In the genomic region with DNA sequence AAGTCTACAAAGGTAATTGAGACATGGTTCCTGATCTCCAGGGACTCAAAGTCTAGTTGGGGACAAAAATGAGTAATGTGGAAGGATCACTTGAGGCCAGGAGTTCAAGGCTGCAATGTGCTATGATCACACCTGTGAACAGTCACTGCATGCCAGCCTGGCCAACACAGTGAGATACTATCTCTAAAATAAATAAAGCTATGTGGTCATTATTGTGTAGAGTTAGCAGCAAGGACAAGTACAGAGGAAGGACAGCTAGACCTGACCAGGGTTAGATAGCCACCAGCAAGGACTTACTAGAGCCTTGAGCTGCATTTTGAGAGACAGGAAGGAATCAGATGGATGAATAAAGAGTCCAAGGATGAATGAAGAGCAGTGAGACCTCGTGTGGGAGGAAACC, we compare ENCODE assay signal across 28 cellular contexts.
"Had no signal": no experiment of that assay in that cellular context is flagged by ENCODE, and none has a peak within 500 bp of the region (broad histone marks: within the 10 kb centered on the region; RNA-seq: fewer than 3 reads in every experiment).

No MANE protein-coding gene starts in this region.

- H3K4me1 ChIP-seq: parathyroid adenoma, psoas muscle, right lobe of liver, sigmoid colon, stomach, thyroid gland, tibial nerve, upper lobe of left lung, vagina had no signal

- H3K27ac Mint-ChIP-seq: natural killer cell treated with Interleukin-12 subunit alpha and Interleukin-12 subunit beta and Interleukin-15 and Interleukin-18, amount 100 ng/mL, for 72 hours; nephron progenitor cell; stimulated activated effector memory CD8-positive, alpha-beta T cell treated with anti-CD3 and anti-CD28 coated beads, Interleukin-12 subunit alpha, Interleukin-12 subunit beta, amount 100 ng/mL, for 72 hours; stimulated activated naive B cell treated with anti-CD40 and anti-IgM and Interleukin-4, amounts not matched to agents 10 μg/mL and 1 μg/mL and 100 μg/mL, for 72 hours; stimulated activated naive CD8-positive, alpha-beta T cell treated with anti-CD3 and anti-CD28 coated beads, Interleukin-15, Interleukin-2, amounts not matched to agents 100 ng/mL and 50 ng/mL, for 24 hours had no signal

- H3K27me3 ChIP-seq: right lobe of liver, sigmoid colon, thyroid gland, tibial nerve, upper lobe of left lung, vagina had no signal

- H3K36me3 Mint-ChIP-seq: natural killer cell treated with Interleukin-12 subunit alpha and Interleukin-12 subunit beta and Interleukin-15 and Interleukin-18, amount 100 ng/mL, for 72 hours; stimulated activated effector memory CD8-positive, alpha-beta T cell treated with anti-CD3 and anti-CD28 coated beads, Interleukin-12 subunit alpha, Interleukin-12 subunit beta, amount 100 ng/mL, for 72 hours; stimulated activated naive B cell treated with anti-CD40 and anti-IgM and Interleukin-4, amounts not matched to agents 10 μg/mL and 1 μg/mL and 100 μg/mL, for 72 hours had no signal

- H3K36me3 ChIP-seq: neutrophil, right lobe of liver, sigmoid colon, stomach, thoracic aorta, thyroid gland, tibial nerve, upper lobe of left lung, vagina had no signal

- H3K4me3 ChIP-seq: psoas muscle, right lobe of liver, sigmoid colon, stomach, thoracic aorta, thyroid gland, tibial nerve, upper lobe of left lung, vagina had no signal

- H3K4me1 Mint-ChIP-seq: neural crest cell; stimulated activated effector memory CD8-positive, alpha-beta T cell treated with anti-CD3 and anti-CD28 coated beads, Interleukin-12 subunit alpha, Interleukin-12 subunit beta, amount 100 ng/mL, for 72 hours; stimulated activated naive B cell treated with anti-CD40 and anti-IgM and Interleukin-4, amounts not matched to agents 10 μg/mL and 1 μg/mL and 100 μg/mL, for 72 hours had no signal

- H3K4me3 Mint-ChIP-seq: natural killer cell treated with Interleukin-12 subunit alpha and Interleukin-12 subunit beta and Interleukin-15 and Interleukin-18, amount 100 ng/mL, for 72 hours; nephron progenitor cell; neural crest cell; stimulated activated effector memory CD8-positive, alpha-beta T cell treated with anti-CD3 and anti-CD28 coated beads, Interleukin-12 subunit alpha, Interleukin-12 subunit beta, amount 100 ng/mL, for 72 hours; stimulated activated naive B cell treated with anti-CD40 and anti-IgM and Interleukin-4, amounts not matched to agents 10 μg/mL and 1 μg/mL and 100 μg/mL, for 72 hours; stimulated activated naive CD8-positive, alpha-beta T cell treated with anti-CD3 and anti-CD28 coated beads, Interleukin-15, Interleukin-2, amounts not matched to agents 100 ng/mL and 50 ng/mL, for 24 hours had no signal

- ATAC-seq: natural killer cell treated with Interleukin-12 subunit alpha and Interleukin-12 subunit beta and Interleukin-15 and Interleukin-18, amount 100 ng/mL, for 72 hours; psoas muscle; right cardiac atrium; stimulated activated effector memory CD8-positive, alpha-beta T cell treated with anti-CD3 and anti-CD28 coated beads, Interleukin-12 subunit alpha, Interleukin-12 subunit beta, amount 100 ng/mL, for 72 hours; stimulated activated naive B cell treated with anti-CD40 and anti-IgM and Interleukin-4, amounts not matched to agents 10 μg/mL and 1 μg/mL and 100 μg/mL, for 72 hours had no signal

- H3K27ac ChIP-seq: neutrophil, parathyroid adenoma, psoas muscle, right lobe of liver, sigmoid colon, stomach, thoracic aorta, thyroid gland, tibial nerve, upper lobe of left lung, vagina had no signal

- FAIRE-seq: small intestine, urothelium cell line had no signal

- H3K9me3 ChIP-seq: neutrophil, psoas muscle, right lobe of liver, sigmoid colon, stomach, thoracic aorta, thyroid gland, tibial nerve, upper lobe of left lung, vagina had no signal

- H3K9me3 Mint-ChIP-seq: neural crest cell; stimulated activated effector memory CD8-positive, alpha-beta T cell treated with anti-CD3 and anti-CD28 coated beads, Interleukin-12 subunit alpha, Interleukin-12 subunit beta, amount 100 ng/mL, for 72 hours; stimulated activated naive CD8-positive, alpha-beta T cell treated with anti-CD3 and anti-CD28 coated beads, Interleukin-15, Interleukin-2, amounts not matched to agents 100 ng/mL and 50 ng/mL, for 24 hours had no signal

- DNase-seq: nephron progenitor cell; nucleus accumbens; posterior cingulate gyrus; psoas muscle; right cardiac atrium; right lobe of liver; sigmoid colon; small intestine; stimulated activated CD4-positive, alpha-beta T cell treated with anti-CD3 and anti-CD28 coated beads, Interleukin-15, amount 100 ng/mL, for 24 hours; stimulated activated CD4-positive, alpha-beta T cell treated with anti-CD3 and anti-CD28 coated beads, Interleukin-2, amount 100 ng/mL, for 24 hours; stimulated activated CD4-positive, alpha-beta T cell treated with anti-CD3 and anti-CD28 coated beads, Interleukin-2, amount 100 ng/mL, for 48 hours; stimulated activated CD4-positive, alpha-beta T cell treated with anti-CD3 and anti-CD28 coated beads, Interleukin-4, amount 100 ng/mL, for 24 hours; stimulated activated naive B cell treated with anti-CD40 and anti-IgM and Interleukin-4, amounts not matched to agents 10 μg/mL and 1 μg/mL and 100 μg/mL, for 72 hours; stimulated activated naive CD4-positive, alpha-beta T cell treated with Interleukin-2 at 50 U/mL for 16 hours; stomach; thyroid gland; trophoblast cell had no signal
